ENCODE assay signal across 1 cellular context in genomic region chr18:61369671-61370070, GRCh38. TPM values are rescaled to one million over a fixed set of nuclear protein-coding genes. Genes with fewer than 3 reads are reported as not detected.
"Had no signal": no experiment of that assay in that cellular context is flagged by ENCODE, and none has a peak within 500 bp of the region (broad histone marks: within the 10 kb centered on the region; RNA-seq: fewer than 3 reads in every experiment).

No MANE protein-coding gene starts in this region.

RNA-seq across cellular contexts. Expression of gene CDH20, which starts 36.4 kb away (rescaled TPM):
- total RNA-seq: vagina had no signal
